ENCODE assay signal across 11 cellular contexts in the genomic region with DNA sequence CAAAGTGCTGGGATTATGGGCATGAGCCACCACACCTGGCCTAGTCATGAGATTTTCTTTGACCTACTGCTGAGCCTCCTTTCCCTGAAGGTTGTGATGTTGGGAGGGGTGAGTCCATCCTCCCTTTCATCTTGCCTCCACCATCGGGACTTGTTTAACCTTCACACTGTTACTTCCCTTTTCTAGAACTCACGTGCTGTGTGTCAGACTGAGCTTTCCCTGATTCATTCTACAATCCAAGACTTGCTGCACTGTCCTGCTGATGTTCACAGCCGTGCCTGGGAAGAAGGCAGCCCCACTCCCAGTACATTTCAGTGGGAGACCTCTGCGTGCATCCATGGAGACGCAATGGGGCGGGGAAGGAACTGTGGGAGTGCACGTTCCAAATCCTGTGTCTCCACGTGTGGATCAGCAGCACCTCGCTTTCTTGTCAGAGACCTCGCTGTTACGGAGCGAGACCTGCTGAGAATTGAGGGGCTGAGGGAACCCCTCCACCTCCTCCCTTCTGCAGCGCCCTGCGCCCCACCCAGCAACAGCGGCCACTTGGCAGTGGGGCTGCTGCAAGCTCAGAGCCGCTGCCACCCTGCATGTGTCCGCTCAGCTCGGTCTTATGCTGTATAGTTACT. TPM values are rescaled to one million over a fixed set of nuclear protein-coding genes. Genes with fewer than 3 reads are reported as not detected.
A peak's percentile ranks its signal among the peaks of the same experiment; 100 is the strongest.
DNase-seq lines count a peak whose midpoint lies in the region; ATAC-seq and TF ChIP-seq lines count a peak whose summit lies in the region.
"Had no signal": no experiment of that assay in that cellular context is flagged by ENCODE, and none has a peak within 500 bp of the region (broad histone marks: within the 10 kb centered on the region; RNA-seq: fewer than 3 reads in every experiment).

No MANE protein-coding gene starts in this region.

- H3K27ac Mint-ChIP-seq in endothelial cell (ENCODE audit: unreplicated experiment): no peak overlapping the region
- H3K27ac Mint-ChIP-seq: activated naive CD8-positive, alpha-beta T cell treated with anti-CD3 and anti-CD28 coated beads for 36 hours; CD8-positive, alpha-beta T cell had no signal

- H2AFZ ChIP-seq in KMS-11 (ENCODE audit: low read depth): no peak overlapping the region
- H2AFZ ChIP-seq in SU-DHL-6 (ENCODE audit: low read depth, low read length, severe bottlenecking): no peak overlapping the region

- peaks cover 4% of the 10 kb centered on the region for H3K27me3 Mint-ChIP-seq in endothelial cell (ENCODE audit: unreplicated experiment)
- H3K27me3 Mint-ChIP-seq: activated naive CD8-positive, alpha-beta T cell treated with anti-CD3 and anti-CD28 coated beads for 36 hours had no signal

- no peaks in the 10 kb centered on the region for H3K9me2 ChIP-seq in SU-DHL-6 (replicated peaks; ENCODE audit: insufficient read depth, low read length)

- H3K9ac ChIP-seq in KMS-11 (peak overlapping the region; percentile 48; the same call in 1 of the 2 replicates), SU-DHL-6 (ENCODE audit: low read length) (no peak overlapping the region)

- no peaks in the 10 kb centered on the region for H3K27me3 ChIP-seq in KMS-11 (ENCODE audit: insufficient read depth, low read depth)
- no peaks in the 10 kb centered on the region for H3K27me3 ChIP-seq in SU-DHL-6 (ENCODE audit: low read length)
- H3K27me3 ChIP-seq: testis had no signal

- H3K79me2 ChIP-seq in KMS-11 (ENCODE audit: insufficient read depth, low read depth) (no peaks in the 10 kb centered on the region), SU-DHL-6 (ENCODE audit: insufficient read depth, low read length) (no peaks in the 10 kb centered on the region)

- no peak for ATAC-seq in GM18517 (IDR thresholded peaks at IDR 0.05; ENCODE audit: unreplicated experiment)
- ATAC-seq: CD8-positive, alpha-beta T cell had no signal

- H3K4me3 ChIP-seq in KMS-11 (IDR thresholded peaks at IDR 0.05; ENCODE audit: insufficient read depth, low read depth, low read length) (no peak overlapping the region), SU-DHL-6 (ENCODE audit: insufficient read depth, low read length, poor library complexity, severe bottlenecking) (no peak overlapping the region)
- H3K4me3 ChIP-seq: testis had no signal

- no peaks in the 10 kb centered on the region for H4K20me1 ChIP-seq in KMS-11 (ENCODE audit: insufficient read depth)
- H4K20me1 ChIP-seq in SU-DHL-6 (ENCODE audit: low read depth, low read length): no peaks in the 10 kb centered on the region

- DNase-seq in islet precursor cell (peak; percentile 48), endothelial cell (ENCODE audit: low spot score) (no peak), NCI-H187 (lab: John Stamatoyannopoulos, UW) (no peak)
- DNase-seq: activated naive CD8-positive, alpha-beta T cell treated with anti-CD3 and anti-CD28 coated beads for 36 hours; CD8-positive, alpha-beta T cell; testis had no signal

- no peaks in the 10 kb centered on the region for H3K9me3 ChIP-seq in SU-DHL-6 (ENCODE audit: insufficient read depth, low read length)
- H3K9me3 ChIP-seq: testis had no signal

- H3K36me3 Mint-ChIP-seq in endothelial cell (ENCODE audit: low read depth, unreplicated experiment): peaks cover 39% of the 10 kb centered on the region

- no peak overlapping the region for H3K4me3 Mint-ChIP-seq in endothelial cell (ENCODE audit: unreplicated experiment)
- H3K4me3 Mint-ChIP-seq: activated naive CD8-positive, alpha-beta T cell treated with anti-CD3 and anti-CD28 coated beads for 36 hours; CD8-positive, alpha-beta T cell had no signal

- peaks cover 44% of the 10 kb centered on the region for H3K4me1 ChIP-seq in KMS-11 (ENCODE audit: low read depth, poor library complexity, severe bottlenecking)

- peak overlapping the region; percentile 75 for H3K27ac ChIP-seq in KMS-11
- H3K27ac ChIP-seq in SU-DHL-6 (ENCODE audit: low read depth, low read length): peak overlapping the region; percentile 61
- H3K27ac ChIP-seq in temporal lobe (ENCODE audit: low read depth, low read length): peak overlapping the region; percentile 74

- H3K36me3 ChIP-seq in KMS-11 (ENCODE audit: insufficient read depth): no peaks in the 10 kb centered on the region
- no peaks in the 10 kb centered on the region for H3K36me3 ChIP-seq in SU-DHL-6 (ENCODE audit: low read length)

- H3K4me2 ChIP-seq in KMS-11 (peak overlapping the region; percentile 69), SU-DHL-6 (ENCODE audit: low read depth, low read length, poor library complexity, severe bottlenecking) (peak overlapping the region; percentile 15)

- no peak for TF ChIP-seq CTCF in KMS-11 (conservative IDR thresholded peaks at IDR 0.05; ENCODE audit: low read depth, low read length)
- no peak for TF ChIP-seq CTCF in SU-DHL-6 (IDR thresholded peaks at IDR 0.05; ENCODE audit: insufficient read depth, low read length, poor library complexity, severe bottlenecking)
- no peak for TF ChIP-seq CTCF in endothelial cell (IDR thresholded peaks at IDR 0.05; ENCODE audit: unreplicated experiment)

- peaks cover 12% of the 10 kb centered on the region for H3F3A ChIP-seq in SU-DHL-6 (ENCODE audit: insufficient read depth)

- no peaks in the 10 kb centered on the region for H3K9me3 Mint-ChIP-seq in endothelial cell (ENCODE audit: unreplicated experiment)
- H3K9me3 Mint-ChIP-seq: activated naive CD8-positive, alpha-beta T cell treated with anti-CD3 and anti-CD28 coated beads for 36 hours; CD8-positive, alpha-beta T cell had no signal

- no peaks in the 10 kb centered on the region for H3K4me1 Mint-ChIP-seq in endothelial cell (ENCODE audit: unreplicated experiment)

RNA-seq across cellular contexts. Expression of gene OXER1, which starts 10.6 kb away (rescaled TPM):
- total RNA-seq in temporal lobe: 0.25 TPM
- total RNA-seq in endothelial cell (ENCODE audit: unreplicated experiment): 1.5 TPM

RNA-seq across cellular contexts. Expression of gene HAAO, which starts 39.1 kb away (rescaled TPM):
- total RNA-seq in temporal lobe (1.5 TPM), endothelial cell (ENCODE audit: unreplicated experiment) (6.0 TPM)
- total RNA-seq: CD8-positive, alpha-beta T cell; myocyte had no signal
